In the genomic region with DNA sequence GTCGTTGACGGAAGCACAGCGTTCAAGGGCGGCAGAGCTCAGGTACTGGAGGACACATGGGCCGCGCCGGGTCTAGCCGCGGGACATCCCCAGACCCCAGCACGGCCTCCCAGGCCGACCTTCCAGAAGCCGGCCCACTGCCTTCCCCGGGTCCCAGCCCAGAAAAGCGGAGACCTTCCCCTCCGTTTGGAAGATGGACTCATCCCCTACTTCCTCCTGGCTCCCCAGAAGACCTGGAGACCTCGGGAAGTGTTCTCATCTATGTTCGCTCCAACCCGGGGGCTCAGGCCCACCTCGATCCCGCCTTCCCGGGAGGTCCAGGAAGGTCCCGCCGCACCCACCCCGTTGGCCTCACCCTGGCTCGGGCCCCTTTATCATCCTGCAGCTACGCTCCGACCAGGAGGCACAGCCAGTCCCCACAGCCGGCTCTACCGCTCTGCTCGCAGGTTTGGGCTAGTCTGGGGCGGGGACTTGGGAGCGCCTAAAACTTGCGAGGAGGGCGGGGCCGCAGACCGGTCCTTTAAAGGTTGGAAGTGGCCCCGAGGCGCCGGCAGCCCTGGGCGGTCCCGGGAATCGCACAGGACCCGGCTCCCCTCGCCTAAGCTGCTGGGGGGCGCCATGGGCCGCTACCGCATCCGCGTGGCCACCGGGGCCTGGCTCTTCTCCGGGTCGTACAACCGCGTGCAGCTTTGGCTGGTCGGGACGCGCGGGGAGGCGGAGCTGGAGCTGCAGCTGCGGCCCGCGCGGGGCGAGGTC, we compare ENCODE assay signal across 10 cellular contexts. TPM values are rescaled to one million over a fixed set of nuclear protein-coding genes. Genes with fewer than 3 reads are reported as not detected.
DNase-seq lines count a peak whose midpoint lies in the region; ATAC-seq and TF ChIP-seq lines count a peak whose summit lies in the region.
"Had no signal": no experiment of that assay in that cellular context is flagged by ENCODE, and none has a peak within 500 bp of the region (broad histone marks: within the 10 kb centered on the region; RNA-seq: fewer than 3 reads in every experiment).

A gene with protein sequence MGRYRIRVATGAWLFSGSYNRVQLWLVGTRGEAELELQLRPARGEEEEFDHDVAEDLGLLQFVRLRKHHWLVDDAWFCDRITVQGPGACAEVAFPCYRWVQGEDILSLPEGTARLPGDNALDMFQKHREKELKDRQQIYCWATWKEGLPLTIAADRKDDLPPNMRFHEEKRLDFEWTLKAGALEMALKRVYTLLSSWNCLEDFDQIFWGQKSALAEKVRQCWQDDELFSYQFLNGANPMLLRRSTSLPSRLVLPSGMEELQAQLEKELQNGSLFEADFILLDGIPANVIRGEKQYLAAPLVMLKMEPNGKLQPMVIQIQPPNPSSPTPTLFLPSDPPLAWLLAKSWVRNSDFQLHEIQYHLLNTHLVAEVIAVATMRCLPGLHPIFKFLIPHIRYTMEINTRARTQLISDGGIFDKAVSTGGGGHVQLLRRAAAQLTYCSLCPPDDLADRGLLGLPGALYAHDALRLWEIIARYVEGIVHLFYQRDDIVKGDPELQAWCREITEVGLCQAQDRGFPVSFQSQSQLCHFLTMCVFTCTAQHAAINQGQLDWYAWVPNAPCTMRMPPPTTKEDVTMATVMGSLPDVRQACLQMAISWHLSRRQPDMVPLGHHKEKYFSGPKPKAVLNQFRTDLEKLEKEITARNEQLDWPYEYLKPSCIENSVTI (plus strand): TSS at position 550 of the 756 bp plus-strand sequence. CDS start 69 bp downstream, at position 619.

- DNase-seq in HFF-Myc (ENCODE audit: extremely low read depth, low read depth) (no peak), erythroblast (lab: John Stamatoyannopoulos, UW) (peak; percentile 70 to 79), left lobe of liver (ENCODE audit: low spot score) (no peak), T-helper 2 cell (no peak), hippocampal formation (lab: John Stamatoyannopoulos, UW) (no peak), head of caudate nucleus (no peak)
- no peak for DNase-seq in activated CD8-positive, alpha-beta memory T cell treated with anti-CD3 and anti-CD28 coated beads, Interleukin-2, amount 50 U/mL, for 48 hours
- DNase-seq: CD8-positive, alpha-beta T cell; spleen had no signal

- H3K4me3 ChIP-seq in HFF-Myc (replicated peaks; ENCODE audit: low read depth, low read length) = 0 out of 2 replicates have a peak within 1 kb of the TSS, but pooled peaks have one; percentile 11
- H3K4me3 ChIP-seq in skin epidermis = peak within 1 kb of the TSS; percentile 16 to 47 (median 34)

- peak within 1 kb of the TSS in 16 of 21 experiments; percentile 6 to 79 (median 49) for H3K27ac ChIP-seq in skin epidermis
- H3K27ac ChIP-seq: spleen had no signal

- ATAC-seq in left lobe of liver = peak; percentile 74
- ATAC-seq: CD8-positive, alpha-beta T cell had no signal

- TF ChIP-seq POLR2A in erythroblast (IDR thresholded peaks at IDR 0.05; ENCODE audit: low read length) = no peak

- intact Hi-C loops in head of caudate nucleus (cut with DNase I) = no loop called here

- no peak for TF ChIP-seq CTCF in HFF-Myc (IDR thresholded peaks at IDR 0.05; ENCODE audit: low read depth, low read length, missing control alignments)

RNA-seq across cellular contexts. Expression of the gene that starts here (rescaled TPM):
- total RNA-seq in left lobe of liver = not detected
- total RNA-seq: CD8-positive, alpha-beta T cell had no signal

Comparison
In these comparisons a context has a peak if more than half of its experiments do, and no peak if none do; other contexts are left out.
1. Peak in ATAC-seq in left lobe of liver; RNA of the gene not detected or under 1 TPM.
2. DNase-seq: peak in erythroblast (2 of 2); none in HFF-Myc (single experiment), left lobe of liver (single experiment), T-helper 2 cell (0 of 5), activated CD8-positive, alpha-beta memory T cell treated with anti-CD3 and anti-CD28 coated beads, Interleukin-2, amount 50 U/mL, for 48 hours (single experiment), hippocampal formation (0 of 2) and head of caudate nucleus (0 of 42).